Comparison of ENCODE assay signal across 18 cellular contexts in the genomic region with DNA sequence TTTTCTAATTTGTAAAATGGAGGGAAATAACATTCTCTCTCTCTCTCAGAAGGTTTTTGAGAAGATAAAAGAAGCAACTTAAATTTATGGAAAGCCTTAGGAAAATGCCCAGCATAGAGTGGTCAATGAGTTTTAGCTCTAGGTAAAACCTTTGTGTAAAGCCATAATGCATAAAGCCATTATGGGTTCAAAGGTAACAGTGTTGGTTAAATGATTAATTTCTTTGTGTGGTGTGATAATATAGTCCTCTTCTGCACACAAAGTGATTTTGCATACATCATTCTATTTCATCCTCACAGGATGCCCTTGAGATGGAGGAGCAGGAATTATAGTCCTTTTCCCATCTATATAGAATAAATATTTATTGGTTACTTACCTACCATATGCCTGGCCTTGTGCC.
DNase-seq lines count a peak whose midpoint lies in the region; ATAC-seq, FAIRE-seq and TF ChIP-seq lines count a peak whose summit lies in the region.
"Had no signal": no experiment of that assay in that cellular context is flagged by ENCODE, and none has a peak within 500 bp of the region (broad histone marks: within the 10 kb centered on the region; RNA-seq: fewer than 3 reads in every experiment).

No MANE protein-coding gene starts in this region.

- TF ChIP-seq POLR2A in A549 (IDR thresholded peaks at IDR 0.05; ENCODE audit: low read length) (no peak), vagina (IDR thresholded peaks at IDR 0.05) (no peak)

- H3K27me3 ChIP-seq in vagina = no peaks in the 10 kb centered on the region

- TF ChIP-seq CTCF in A549 (IDR thresholded peaks at IDR 0.05) (no peak), vagina (IDR thresholded peaks at IDR 0.05) (no peak)

- H3K27ac ChIP-seq in A549 (no peak overlapping the region), vagina (no peak overlapping the region)

- no peak overlapping the region for H3K4me3 ChIP-seq in A549
- H3K4me3 ChIP-seq in vagina = no peak overlapping the region
- H3K4me3 ChIP-seq: GM23338, HAP-1 had no signal

- FAIRE-seq in A549 (lab: Jason Lieb, UNC) = peak; percentile 39
- FAIRE-seq: GM12891, GM18507 had no signal

- intact Hi-C loops in left colon (cut with DNase I, micrococcal nuclease) = no loop called here
- intact Hi-C loops in vagina (cut with DNase I) = no loop called here

- no peak for DNase-seq in A549 (ENCODE audit: low read depth in 1 of 2, low spot score in 1 of 2)
- peak; percentile 44 for DNase-seq in NCI-H69 (lab: John Stamatoyannopoulos, UW)
- no peak for DNase-seq in left colon
- DNase-seq in vagina (ENCODE audit: extremely low spot score in 2 of 2) = no peak
- DNase-seq: 8988T; C1 segment of cervical spinal cord; Caco-2; CD4-positive, alpha-beta memory T cell; DMS153; DMS79 treated with DMSO at 0.1 percent for 48 hours; GF-D8; HFFc6 had no signal

- CTCF ChIA-PET in A549 (lab: Yijun Ruan, JAX) = no interaction called here

- TF ChIP-seq EP300 in A549 (IDR thresholded peaks at IDR 0.05) = no peak

- POLR2A ChIA-PET in A549 (lab: Yijun Ruan, JAX) = interaction anchor here (0.6 kb wide), 1 partner anchor 28 kb away, joined by 5 read pairs; no protein-coding TSS in a partner anchor

- H3K9me3 ChIP-seq in A549 (no peaks in the 10 kb centered on the region), vagina (no peaks in the 10 kb centered on the region)
- H3K9me3 ChIP-seq: Caco-2, HAP-1 had no signal

- H3K4me1 ChIP-seq in A549 (no peaks in the 10 kb centered on the region), vagina (no peaks in the 10 kb centered on the region)
- H3K4me1 ChIP-seq: Caco-2 had no signal

- no peak for TF ChIP-seq RAD21 in A549 (conservative IDR thresholded peaks at IDR 0.05 in 1 of 2, IDR thresholded peaks at IDR 0.05 in 1 of 2)

- ATAC-seq in A549 = no peak
- ATAC-seq in left colon = peak; percentile 96
- ATAC-seq in HG03196 (IDR thresholded peaks at IDR 0.05; ENCODE audit: unreplicated experiment) = no peak
- ATAC-seq in HG03460 (IDR thresholded peaks at IDR 0.05; ENCODE audit: unreplicated experiment) = no peak
- ATAC-seq: GM23338 had no signal

- no peaks in the 10 kb centered on the region for H3K36me3 ChIP-seq in vagina
- H3K36me3 ChIP-seq: HAP-1 had no signal

- H3K4me2 ChIP-seq in A549 = no peak overlapping the region
- H3K4me2 ChIP-seq: GM23338 had no signal

TF ChIP-seq in A549, 52 proteins besides CTCF, POLR2A, EP300 and RAD21:
- TF ChIP-seq, protein P1, sequence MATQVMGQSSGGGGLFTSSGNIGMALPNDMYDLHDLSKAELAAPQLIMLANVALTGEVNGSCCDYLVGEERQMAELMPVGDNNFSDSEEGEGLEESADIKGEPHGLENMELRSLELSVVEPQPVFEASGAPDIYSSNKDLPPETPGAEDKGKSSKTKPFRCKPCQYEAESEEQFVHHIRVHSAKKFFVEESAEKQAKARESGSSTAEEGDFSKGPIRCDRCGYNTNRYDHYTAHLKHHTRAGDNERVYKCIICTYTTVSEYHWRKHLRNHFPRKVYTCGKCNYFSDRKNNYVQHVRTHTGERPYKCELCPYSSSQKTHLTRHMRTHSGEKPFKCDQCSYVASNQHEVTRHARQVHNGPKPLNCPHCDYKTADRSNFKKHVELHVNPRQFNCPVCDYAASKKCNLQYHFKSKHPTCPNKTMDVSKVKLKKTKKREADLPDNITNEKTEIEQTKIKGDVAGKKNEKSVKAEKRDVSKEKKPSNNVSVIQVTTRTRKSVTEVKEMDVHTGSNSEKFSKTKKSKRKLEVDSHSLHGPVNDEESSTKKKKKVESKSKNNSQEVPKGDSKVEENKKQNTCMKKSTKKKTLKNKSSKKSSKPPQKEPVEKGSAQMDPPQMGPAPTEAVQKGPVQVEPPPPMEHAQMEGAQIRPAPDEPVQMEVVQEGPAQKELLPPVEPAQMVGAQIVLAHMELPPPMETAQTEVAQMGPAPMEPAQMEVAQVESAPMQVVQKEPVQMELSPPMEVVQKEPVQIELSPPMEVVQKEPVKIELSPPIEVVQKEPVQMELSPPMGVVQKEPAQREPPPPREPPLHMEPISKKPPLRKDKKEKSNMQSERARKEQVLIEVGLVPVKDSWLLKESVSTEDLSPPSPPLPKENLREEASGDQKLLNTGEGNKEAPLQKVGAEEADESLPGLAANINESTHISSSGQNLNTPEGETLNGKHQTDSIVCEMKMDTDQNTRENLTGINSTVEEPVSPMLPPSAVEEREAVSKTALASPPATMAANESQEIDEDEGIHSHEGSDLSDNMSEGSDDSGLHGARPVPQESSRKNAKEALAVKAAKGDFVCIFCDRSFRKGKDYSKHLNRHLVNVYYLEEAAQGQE (IDR thresholded peaks at IDR 0.05) = no peak
- TF ChIP-seq ZFP36 (IDR thresholded peaks at IDR 0.05; ENCODE audit: borderline replicate concordance, partially characterized antibody) = no peak
- TF ChIP-seq GATA3 (IDR thresholded peaks at IDR 0.05; ENCODE audit: borderline replicate concordance) = no peak
- no peak for TF ChIP-seq RNF2 (IDR thresholded peaks at IDR 0.05; ENCODE audit: borderline replicate concordance, low read depth)
- TF ChIP-seq, protein P2, sequence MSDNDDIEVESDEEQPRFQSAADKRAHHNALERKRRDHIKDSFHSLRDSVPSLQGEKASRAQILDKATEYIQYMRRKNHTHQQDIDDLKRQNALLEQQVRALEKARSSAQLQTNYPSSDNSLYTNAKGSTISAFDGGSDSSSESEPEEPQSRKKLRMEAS (IDR thresholded peaks at IDR 0.05) = no peak
- no peak for TF ChIP-seq EHF (CRISPR knock-in tag; IDR thresholded peaks at IDR 0.05)
- TF ChIP-seq, protein P3, sequence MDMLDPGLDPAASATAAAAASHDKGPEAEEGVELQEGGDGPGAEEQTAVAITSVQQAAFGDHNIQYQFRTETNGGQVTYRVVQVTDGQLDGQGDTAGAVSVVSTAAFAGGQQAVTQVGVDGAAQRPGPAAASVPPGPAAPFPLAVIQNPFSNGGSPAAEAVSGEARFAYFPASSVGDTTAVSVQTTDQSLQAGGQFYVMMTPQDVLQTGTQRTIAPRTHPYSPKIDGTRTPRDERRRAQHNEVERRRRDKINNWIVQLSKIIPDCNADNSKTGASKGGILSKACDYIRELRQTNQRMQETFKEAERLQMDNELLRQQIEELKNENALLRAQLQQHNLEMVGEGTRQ (IDR thresholded peaks at IDR 0.05) = no peak
- no peak for TF ChIP-seq NPAS2 (CRISPR knock-in tag; IDR thresholded peaks at IDR 0.05; ENCODE audit: borderline replicate concordance)
- TF ChIP-seq HOXA7 (CRISPR knock-in tag; IDR thresholded peaks at IDR 0.05) = no peak
- TF ChIP-seq HOXB13 (CRISPR knock-in tag; IDR thresholded peaks at IDR 0.05; ENCODE audit: low read depth) = no peak
- TF ChIP-seq NFE2L2 (conservative IDR thresholded peaks at IDR 0.05; ENCODE audit: low read length) = no peak
- TF ChIP-seq FOXS1 (CRISPR knock-in tag; IDR thresholded peaks at IDR 0.05) = no peak
- TF ChIP-seq MAZ (IDR thresholded peaks at IDR 0.05; ENCODE audit: borderline replicate concordance, low read depth, low read length) = no peak
- TF ChIP-seq PHF8 (IDR thresholded peaks at IDR 0.05; ENCODE audit: borderline replicate concordance, low read depth) = no peak
- no peak for TF ChIP-seq CEBPB (IDR thresholded peaks at IDR 0.05)
- TF ChIP-seq HEYL (CRISPR knock-in tag; IDR thresholded peaks at IDR 0.05) = no peak
- TF ChIP-seq TP53 (CRISPR knock-in tag; IDR thresholded peaks at IDR 0.05) = no peak
- TF ChIP-seq RFX5 (IDR thresholded peaks at IDR 0.05) = no peak
- no peak for TF ChIP-seq KDM1A (IDR thresholded peaks at IDR 0.05; ENCODE audit: low read depth)
